In the genomic region with DNA sequence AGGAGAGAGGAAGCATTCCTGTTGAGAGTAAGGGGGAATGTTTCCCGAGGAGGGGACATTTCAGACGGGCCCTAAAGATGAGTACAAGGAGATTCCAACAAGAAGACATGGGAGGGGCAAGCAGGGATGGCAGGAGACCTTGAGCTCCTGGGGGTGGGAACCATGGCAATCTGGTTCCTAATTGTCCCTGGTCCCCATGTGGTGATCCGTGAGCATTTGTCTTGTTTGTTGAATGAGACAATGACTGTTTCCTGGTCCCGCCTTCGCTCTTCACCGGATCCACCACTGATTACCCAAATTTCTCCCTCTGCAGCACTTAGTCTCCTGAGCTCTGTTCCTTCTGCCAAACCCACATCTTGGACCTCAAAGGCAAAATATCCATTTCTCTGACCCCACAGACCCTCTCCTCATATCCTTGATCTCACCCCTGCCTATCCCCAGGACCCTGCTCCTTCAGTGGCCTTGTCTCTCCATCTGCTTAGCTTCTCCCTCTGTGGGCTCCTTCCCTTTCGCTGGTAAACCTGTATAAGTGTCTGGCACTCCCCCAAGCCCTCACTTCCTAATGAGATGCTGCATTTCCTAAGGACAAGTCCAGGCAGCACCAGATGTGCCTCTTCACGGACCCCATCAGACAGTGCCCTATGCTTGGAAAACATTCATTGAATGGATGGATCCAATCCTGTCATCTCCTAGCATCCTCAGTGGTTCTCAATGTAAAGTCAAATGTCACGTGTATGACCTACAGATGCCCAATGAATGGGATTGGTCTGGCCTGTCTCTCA, we compare ENCODE assay signal across 14 cellular contexts.
"Had no signal": no experiment of that assay in that cellular context is flagged by ENCODE, and none has a peak within 500 bp of the region (broad histone marks: within the 10 kb centered on the region; RNA-seq: fewer than 3 reads in every experiment).

No MANE protein-coding gene starts in this region.

- H3K36me3 ChIP-seq: heart left ventricle, suprapubic skin, upper lobe of right lung had no signal

- H3K9me3 ChIP-seq: body of pancreas, heart left ventricle, suprapubic skin, upper lobe of right lung had no signal

- H3K4me3 ChIP-seq: body of pancreas, heart left ventricle, suprapubic skin, upper lobe of right lung had no signal

- H3K27me3 ChIP-seq: body of pancreas, heart left ventricle, suprapubic skin, upper lobe of right lung had no signal

- H3K27me3 Mint-ChIP-seq: activated CD4-positive, alpha-beta memory T cell treated with anti-CD3 and anti-CD28 coated beads for 36 hours; central memory CD8-positive, alpha-beta T cell had no signal

- H3K27ac Mint-ChIP-seq: activated CD4-positive, alpha-beta memory T cell treated with anti-CD3 and anti-CD28 coated beads for 36 hours; memory B cell; nephron had no signal

- H3K36me3 Mint-ChIP-seq: activated CD4-positive, alpha-beta memory T cell treated with anti-CD3 and anti-CD28 coated beads for 36 hours; memory B cell had no signal

- DNase-seq: activated CD4-positive, CD25-positive, alpha-beta regulatory T cell treated with anti-CD3 and anti-CD28 coated beads, Interleukin-2, amount 50 U/mL, for 72 hours; activated gamma-delta T cell treated with Interleukin-2 at 50 U/mL for 16 hours; cortex of kidney; effector CD8-positive, alpha-beta T cell; stimulated activated CD4-positive, alpha-beta T cell treated with anti-CD3 and anti-CD28 coated beads, Interleukin-12 subunit alpha, Interleukin-12 subunit beta, amount 100 ng/mL, for 4 hours had no signal

- ATAC-seq: stimulated activated naive CD8-positive, alpha-beta T cell treated with anti-CD3 and anti-CD28 coated beads, Interleukin-15, Interleukin-2, amounts not matched to agents 100 U/mL and 50 U/mL, for 24 hours had no signal

- H3K4me3 Mint-ChIP-seq: activated CD4-positive, alpha-beta memory T cell treated with anti-CD3 and anti-CD28 coated beads for 36 hours; central memory CD8-positive, alpha-beta T cell; memory B cell; nephron had no signal

- H3K9me3 Mint-ChIP-seq: activated CD4-positive, alpha-beta memory T cell treated with anti-CD3 and anti-CD28 coated beads for 36 hours; central memory CD8-positive, alpha-beta T cell; memory B cell; nephron had no signal

- H3K27ac ChIP-seq: body of pancreas, heart left ventricle, suprapubic skin, upper lobe of right lung had no signal
